26 cellular contexts compared by ENCODE assay signal in genomic region chr2:72747344-72747743, GRCh38.
"Had no signal": no experiment of that assay in that cellular context is flagged by ENCODE, and none has a peak within 500 bp of the region (broad histone marks: within the 10 kb centered on the region; RNA-seq: fewer than 3 reads in every experiment).

No MANE protein-coding gene starts in this region.

- DNase-seq: dermis blood vessel endothelial cell; effector memory CD4-positive, alpha-beta T cell; head of caudate nucleus; left ventricle myocardium superior; lower lobe of right lung; mucosa of descending colon; naive B cell; pancreas; spleen; stimulated activated CD4-positive, alpha-beta T cell treated with anti-CD3 and anti-CD28 coated beads, Interleukin-4, amount 100 ng/mL, for 4 hours; stimulated activated naive CD8-positive, alpha-beta T cell treated with anti-CD3 and anti-CD28 coated beads, Interleukin-15, Interleukin-2, amounts not matched to agents 100 U/mL and 50 U/mL, for 24 hours; transverse colon; upper lobe of right lung; uterus had no signal

- H3K9me3 ChIP-seq: lower lobe of right lung, mucosa of descending colon, neutrophil, pancreas, right atrium auricular region, spleen, suprapubic skin, transverse colon, upper lobe of right lung, uterus had no signal

- H3K4me1 ChIP-seq: pancreas, transverse colon, uterus had no signal

- H3K27me3 ChIP-seq: pancreas, right atrium auricular region, spleen, suprapubic skin, transverse colon, upper lobe of right lung, uterus had no signal

- H3K27me3 Mint-ChIP-seq: naive B cell; natural killer cell treated with Interleukin-12 subunit alpha and Interleukin-12 subunit beta and Interleukin-15 and Interleukin-18, amount 100 ng/mL, for 72 hours; progenitor cell of endocrine pancreas; stimulated activated memory B cell treated with anti-CD40 and anti-IgM and Interleukin-4, amounts not matched to agents 10 μg/mL and 1 μg/mL and 100 μg/mL, for 72 hours had no signal

- ATAC-seq: esophagus mucosa; left ventricle myocardium superior; lower lobe of right lung; mucosa of descending colon; natural killer cell treated with Interleukin-12 subunit alpha and Interleukin-12 subunit beta and Interleukin-15 and Interleukin-18, amount 100 ng/mL, for 72 hours; pancreas; stimulated activated memory B cell treated with anti-CD40 and anti-IgM and Interleukin-4, amounts not matched to agents 10 μg/mL and 1 μg/mL and 100 μg/mL, for 72 hours; stimulated activated naive CD8-positive, alpha-beta T cell treated with anti-CD3 and anti-CD28 coated beads, Interleukin-15, Interleukin-2, amounts not matched to agents 100 U/mL and 50 U/mL, for 24 hours; upper lobe of right lung had no signal

- H3K36me3 ChIP-seq: lower lobe of right lung, neutrophil, pancreas, right atrium auricular region, spleen, suprapubic skin, transverse colon, upper lobe of right lung, uterus had no signal

- H3K27ac Mint-ChIP-seq: naive B cell; natural killer cell treated with Interleukin-12 subunit alpha and Interleukin-12 subunit beta and Interleukin-15 and Interleukin-18, amount 100 ng/mL, for 72 hours; stimulated activated memory B cell treated with anti-CD40 and anti-IgM and Interleukin-4, amounts not matched to agents 10 μg/mL and 1 μg/mL and 100 μg/mL, for 72 hours had no signal

- H3K9me3 Mint-ChIP-seq: naive B cell; natural killer cell treated with Interleukin-12 subunit alpha and Interleukin-12 subunit beta and Interleukin-15 and Interleukin-18, amount 100 ng/mL, for 72 hours; neural crest cell; stimulated activated memory B cell treated with anti-CD40 and anti-IgM and Interleukin-4, amounts not matched to agents 10 μg/mL and 1 μg/mL and 100 μg/mL, for 72 hours had no signal

- H3K4me1 Mint-ChIP-seq: naive B cell; neural crest cell; stimulated activated memory B cell treated with anti-CD40 and anti-IgM and Interleukin-4, amounts not matched to agents 10 μg/mL and 1 μg/mL and 100 μg/mL, for 72 hours had no signal

- H3K27ac ChIP-seq: coronary artery, lower lobe of right lung, neutrophil, pancreas, right atrium auricular region, skin epidermis, spleen, suprapubic skin, transverse colon, upper lobe of right lung, uterus had no signal

- FAIRE-seq: frontal cortex, keratinocyte, pancreas had no signal

- H3K4me3 Mint-ChIP-seq: natural killer cell treated with Interleukin-12 subunit alpha and Interleukin-12 subunit beta and Interleukin-15 and Interleukin-18, amount 100 ng/mL, for 72 hours; neural crest cell; stimulated activated memory B cell treated with anti-CD40 and anti-IgM and Interleukin-4, amounts not matched to agents 10 μg/mL and 1 μg/mL and 100 μg/mL, for 72 hours had no signal

- H3K36me3 Mint-ChIP-seq: naive B cell; natural killer cell treated with Interleukin-12 subunit alpha and Interleukin-12 subunit beta and Interleukin-15 and Interleukin-18, amount 100 ng/mL, for 72 hours; stimulated activated memory B cell treated with anti-CD40 and anti-IgM and Interleukin-4, amounts not matched to agents 10 μg/mL and 1 μg/mL and 100 μg/mL, for 72 hours had no signal

- H3K4me3 ChIP-seq: coronary artery, lower lobe of right lung, mucosa of descending colon, pancreas, right atrium auricular region, skin epidermis, spleen, suprapubic skin, transverse colon, upper lobe of right lung, uterus had no signal
